ENCODE assay signal across 1 cellular context in genomic region chr20:7503501-7503900, GRCh38.
TF ChIP-seq lines count a peak whose summit lies in the region.

No MANE protein-coding gene starts in this region.

TF ChIP-seq in GM23338, 12 proteins besides CTCF, POLR2A, EP300 and RAD21 (continued from another document):
- TF ChIP-seq ZNF462 (CRISPR knock-in tag; IDR thresholded peaks at IDR 0.05) (no peak), ETS1 (IDR thresholded peaks at IDR 0.05) (no peak)
